Comparison of ENCODE assay signal across 21 cellular contexts in the genomic region with DNA sequence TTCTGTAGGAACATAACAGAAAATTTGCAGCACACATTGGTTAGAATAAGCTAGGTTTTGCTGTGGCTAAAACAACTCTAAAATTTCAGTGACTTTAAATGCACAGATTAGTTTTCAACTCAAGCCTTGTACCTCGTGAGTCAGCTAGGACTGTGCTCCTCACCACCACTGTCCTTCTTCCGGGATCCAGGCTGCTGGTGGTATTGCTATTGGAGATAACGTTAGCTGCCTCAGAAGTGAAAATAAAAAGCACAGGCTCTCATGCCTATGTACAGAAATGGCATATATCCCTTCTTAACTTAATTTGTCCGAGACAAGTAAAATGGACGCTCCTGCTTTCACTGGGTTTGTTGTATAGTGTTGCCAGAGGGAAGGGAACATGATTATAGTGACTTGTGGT.
"Had no signal": no experiment of that assay in that cellular context is flagged by ENCODE, and none has a peak within 500 bp of the region (broad histone marks: within the 10 kb centered on the region; RNA-seq: fewer than 3 reads in every experiment).

No MANE protein-coding gene starts in this region.

- H2AFZ ChIP-seq: neural progenitor cell had no signal

- DNase-seq: activated CD4-positive, alpha-beta memory T cell treated with anti-CD3 and anti-CD28 coated beads for 36 hours; activated CD4-positive, alpha-beta T cell treated with anti-CD3 and anti-CD28 coated beads for 48 hours; activated CD4-positive, CD25-positive, alpha-beta regulatory T cell; activated effector memory CD4-positive, alpha-beta T cell treated with Interleukin-2 at 50 U/mL for 16 hours; activated naive CD4-positive, alpha-beta T cell treated with anti-CD3 and anti-CD28 coated beads for 36 hours; activated T-cell treated with anti-CD3 and anti-CD28 coated beads, Interleukin-2, amount 50 U/mL, for 48 hours; amygdala; cerebellar nuclear complex; heart left ventricle; kidney; lower lobe of right lung; naive B cell; posterior cingulate gyrus; stimulated activated CD4-positive, alpha-beta T cell treated with anti-CD3 and anti-CD28 coated beads, Interleukin-4, amount 100 ng/mL, for 1 hour; stimulated activated naive CD4-positive, alpha-beta T cell; upper lobe of left lung had no signal

- ATAC-seq: gastroesophageal sphincter, heart left ventricle, left lobe of liver, lower lobe of right lung had no signal

- H3K4me3 Mint-ChIP-seq: activated CD4-positive, alpha-beta memory T cell treated with anti-CD3 and anti-CD28 coated beads for 36 hours; activated naive CD4-positive, alpha-beta T cell treated with anti-CD3 and anti-CD28 coated beads for 36 hours; naive B cell; neural progenitor cell had no signal

- H3K4me1 Mint-ChIP-seq: naive B cell, neural progenitor cell had no signal

- H3K4me2 ChIP-seq: neural progenitor cell had no signal

- H3K27me3 Mint-ChIP-seq: activated CD4-positive, alpha-beta memory T cell treated with anti-CD3 and anti-CD28 coated beads for 36 hours; naive B cell had no signal

- H3K36me3 Mint-ChIP-seq: activated CD4-positive, alpha-beta memory T cell treated with anti-CD3 and anti-CD28 coated beads for 36 hours; naive B cell; neural progenitor cell had no signal

- H3K27me3 ChIP-seq: gastroesophageal sphincter, heart left ventricle, neural progenitor cell, upper lobe of left lung had no signal

- H3K27ac ChIP-seq: epithelial cell of prostate, gastroesophageal sphincter, heart left ventricle, lower lobe of right lung, neural progenitor cell, thoracic aorta, upper lobe of left lung had no signal

- H3K27ac Mint-ChIP-seq: activated CD4-positive, alpha-beta memory T cell treated with anti-CD3 and anti-CD28 coated beads for 36 hours; activated naive CD4-positive, alpha-beta T cell treated with anti-CD3 and anti-CD28 coated beads for 36 hours; naive B cell; neural progenitor cell had no signal

- H3K4me3 ChIP-seq: gastroesophageal sphincter, heart left ventricle, lower lobe of right lung, neural progenitor cell, thoracic aorta, upper lobe of left lung had no signal

- H3K4me1 ChIP-seq: gastroesophageal sphincter, heart left ventricle, lower lobe of right lung, neural progenitor cell, upper lobe of left lung had no signal

- H3K36me3 ChIP-seq: gastroesophageal sphincter, heart left ventricle, lower lobe of right lung, neural progenitor cell, thoracic aorta, upper lobe of left lung had no signal

- H3K9ac ChIP-seq: neural progenitor cell had no signal

- H3K9me3 ChIP-seq: gastroesophageal sphincter, lower lobe of right lung, thoracic aorta, upper lobe of left lung had no signal
